15 cellular contexts compared by ENCODE assay signal in genomic region chr19:1395194-1396018, GRCh38. TPM values are rescaled to one million over a fixed set of nuclear protein-coding genes. Genes with fewer than 3 reads are reported as not detected.
DNase-seq lines count a peak whose midpoint lies in the region; ATAC-seq, FAIRE-seq and TF ChIP-seq lines count a peak whose summit lies in the region.
"Had no signal": no experiment of that assay in that cellular context is flagged by ENCODE, and none has a peak within 500 bp of the region (broad histone marks: within the 10 kb centered on the region; RNA-seq: fewer than 3 reads in every experiment).

No MANE protein-coding gene starts in this region.

- DNase-seq in DND-41 (no peak), SK-N-SH (peak; percentile 40), HepG2 (ENCODE audit: low spot score) (no peak), sigmoid colon (no peak)
- DNase-seq: glutamatergic neuron; naive thymus-derived CD8-positive, alpha-beta T cell; NCI-H1092 treated with DMSO at 0.1 percent for 48 hours; NCI-H446 treated with DMSO at 0.1 percent for 48 hours; OCI-M1; stimulated activated naive CD4-positive, alpha-beta T cell; T-cell had no signal

- in situ Hi-C loops in HepG2 (cut with HindIII; ENCODE audit: extremely low pct_ligation_motif_present, low pct_unique_long_range_greater_than_20kb): no loop called here

- H3K9ac ChIP-seq in DND-41 (ENCODE audit: low read depth, low read length) (no peak overlapping the region), SK-N-SH (no peak overlapping the region), HepG2 (ENCODE audit: insufficient read depth, low read depth, low read length) (no peak overlapping the region)

- peaks cover 4% of the 10 kb centered on the region for H3F3A ChIP-seq in SK-N-SH (replicated peaks; ENCODE audit: insufficient read depth)

- H3K79me2 ChIP-seq in DND-41 (ENCODE audit: insufficient read depth, low read length) (peaks cover 16% of the 10 kb centered on the region), SK-N-SH (ENCODE audit: insufficient read depth) (peaks cover 4% of the 10 kb centered on the region; the same call in 1 of the 2 replicates), HepG2 (ENCODE audit: insufficient read depth, low read length) (no peaks in the 10 kb centered on the region)

- no peak for FAIRE-seq in HepG2 (lab: Jason Lieb, UNC)

- BruUV-seq in HepG2 (replicated peaks; lab: Mats Ljungman, UMichigan): no TSS peak

- CTCF ChIA-PET in SK-N-SH (lab: Yijun Ruan, JAX) (interaction anchor here (1.2 kb wide), 1 partner anchor 116 kb away, joined by 3 read pairs; no protein-coding TSS in a partner anchor), HepG2 (lab: Yijun Ruan, JAX; ENCODE audit: low intra/inter-chr PET ratio, low total read pairs) (no interaction called here)

- TF ChIP-seq RAD21 in SK-N-SH (IDR thresholded peaks at IDR 0.05; ENCODE audit: low read length) (no peak), HepG2 (CRISPR knock-in tag; IDR thresholded peaks at IDR 0.05) (no peak)

- no peak for TF ChIP-seq EP300 in SK-N-SH (IDR thresholded peaks at IDR 0.05; ENCODE audit: borderline replicate concordance in 1 of 2, low read depth in 1 of 2, low read length in 1 of 2)
- no peak for TF ChIP-seq EP300 in HepG2 (IDR thresholded peaks at IDR 0.05; ENCODE audit: low read depth in 2 of 2, low read length in 2 of 2)
- no peak for TF ChIP-seq EP300 in HepG2 (CRISPR knock-in tag; IDR thresholded peaks at IDR 0.05; ENCODE audit: borderline replicate concordance)
- TF ChIP-seq EP300 in sigmoid colon (IDR thresholded peaks at IDR 0.05): no peak

- peak; percentile 5; the same call in 1 of the 3 replicates for ATAC-seq in DND-41 (ENCODE audit: insufficient read depth, low read depth)
- peak; percentile 0; the same call in 1 of the 3 replicates for ATAC-seq in HepG2
- ATAC-seq in HG02938 (IDR thresholded peaks at IDR 0.05; ENCODE audit: unreplicated experiment): no peak
- no peak for ATAC-seq in HG03521 (IDR thresholded peaks at IDR 0.05; ENCODE audit: unreplicated experiment)
- ATAC-seq: activated CD4-positive, CD25-positive, alpha-beta regulatory T cell treated with anti-CD3 and anti-CD28 coated beads, Interleukin-2, amount 50 U/mL, for 24 hours; naive thymus-derived CD8-positive, alpha-beta T cell had no signal

- H4K20me1 ChIP-seq in DND-41 (ENCODE audit: insufficient read depth, low read length) (peaks cover 25% of the 10 kb centered on the region), SK-N-SH (ENCODE audit: insufficient read depth) (no peaks in the 10 kb centered on the region), HepG2 (ENCODE audit: insufficient read depth, low read length) (no peaks in the 10 kb centered on the region)

- peaks cover 63% of the 10 kb centered on the region for H3K36me3 ChIP-seq in DND-41 (ENCODE audit: insufficient read depth, low read length)
- H3K36me3 ChIP-seq in SK-N-SH (replicated peaks in 1 of 2; ENCODE audit: control insufficient read depth in 1 of 2, insufficient read depth in 2 of 2, low read length in 1 of 2): peaks cover 0 to 13% of the 10 kb centered on the region in 2 experiments
- peaks cover 2 to 18% of the 10 kb centered on the region in 2 experiments; a peak in 3 of 5 replicates for H3K36me3 ChIP-seq in HepG2 (replicated peaks in 1 of 2; ENCODE audit: control insufficient read depth in 1 of 2, insufficient read depth in 2 of 2, low read length in 2 of 2)
- peaks cover 5 to 42% (median 34%) of the 10 kb centered on the region in 4 donors for H3K36me3 ChIP-seq in sigmoid colon

- peak in 1 of 2 experiments; percentile 76; a peak in 2 of 4 replicates for TF ChIP-seq POLR2A in HepG2 (IDR thresholded peaks at IDR 0.05; ENCODE audit: insufficient read depth in 1 of 2, low read depth in 2 of 2, low read length in 2 of 2)
- TF ChIP-seq POLR2A in sigmoid colon (IDR thresholded peaks at IDR 0.05): no peak

- intact Hi-C loops in HepG2 (cut with micrococcal nuclease; ENCODE audit: unreplicated experiment) (no loop called here), sigmoid colon (cut with DNase I) (no loop called here)

- H3K4me2 ChIP-seq in DND-41 (ENCODE audit: insufficient read depth, low read length) (no peak overlapping the region), SK-N-SH (no peak overlapping the region), HepG2 (ENCODE audit: low read depth, low read length) (no peak overlapping the region)

- no peaks in the 10 kb centered on the region for H3K9me3 ChIP-seq in DND-41 (ENCODE audit: insufficient read depth, low read length, severe bottlenecking)
- H3K9me3 ChIP-seq in SK-N-SH: no peaks in the 10 kb centered on the region
- H3K9me3 ChIP-seq in HepG2 (ENCODE audit: low read length): no peaks in the 10 kb centered on the region
- no peaks in the 10 kb centered on the region for H3K9me3 ChIP-seq in sigmoid colon

- POLR2A ChIA-PET in SK-N-SH (lab: Yijun Ruan, JAX): no interaction called here
- POLR2A ChIA-PET in HepG2 (lab: Yijun Ruan, JAX): no interaction called here

- H3K4me3 ChIP-seq in DND-41 (ENCODE audit: low read depth in 1 of 2, low read length in 2 of 2) (no peak overlapping the region), SK-N-SH (ENCODE audit: low read depth in 2 of 2, low read length in 1 of 2) (no peak overlapping the region), HepG2 (replicated peaks in 1 of 3; ENCODE audit: insufficient read depth in 1 of 3, low read depth in 2 of 3, low read length in 3 of 3) (no peak overlapping the region), sigmoid colon (no peak overlapping the region)

- WGBS in SK-N-SH (ENCODE audit: low lambda C conversion rate): 93% methylated on average over 12 of the region's 52 CpGs
- WGBS in HepG2 (ENCODE audit: low lambda C conversion rate): 92% methylated on average over 27 of the region's 52 CpGs
- 87 to 91% methylated on average over 52 of the region's 52 CpGs for WGBS in sigmoid colon, 2 donors

- H3K9me2 ChIP-seq in SK-N-SH: no peaks in the 10 kb centered on the region

- no peak overlapping the region for H2AFZ ChIP-seq in DND-41 (ENCODE audit: low read depth, low read length)
- no peak overlapping the region for H2AFZ ChIP-seq in SK-N-SH (ENCODE audit: low read depth)
- H2AFZ ChIP-seq in HepG2 (ENCODE audit: low read length): no peak overlapping the region

- TF ChIP-seq CTCF in DND-41 (IDR thresholded peaks at IDR 0.05; ENCODE audit: borderline replicate concordance, extremely low read depth, low read length, poor library complexity, severe bottlenecking) (no peak), SK-N-SH (IDR thresholded peaks at IDR 0.05) (no peak), HepG2 (CRISPR knock-in tag; IDR thresholded peaks at IDR 0.05) (no peak), sigmoid colon (IDR thresholded peaks at IDR 0.05) (no peak)

- H3K27ac ChIP-seq in DND-41 (ENCODE audit: low read length) (no peak overlapping the region), SK-N-SH (ENCODE audit: low read depth in 2 of 2, low read length in 1 of 2) (no peak overlapping the region), HepG2 (ENCODE audit: extremely low read length, insufficient read depth, low read length) (no peak overlapping the region), sigmoid colon (no peak overlapping the region)

- H3K4me1 ChIP-seq in DND-41 (ENCODE audit: insufficient read depth, low read length) (peaks cover 11% of the 10 kb centered on the region), SK-N-SH (ENCODE audit: control insufficient read depth in 1 of 2, insufficient read depth in 2 of 2, low read depth in 1 of 2, low read length in 1 of 2) (peaks cover 0 to 4% of the 10 kb centered on the region in 2 experiments; a peak in 1 of 4 replicates), HepG2 (ENCODE audit: insufficient read depth, low read length) (peaks cover 39% of the 10 kb centered on the region), sigmoid colon (peaks cover 0 to 22% (median 14%) of the 10 kb centered on the region in 4 donors)

- H3K27me3 ChIP-seq in DND-41 (ENCODE audit: insufficient read depth, low read length, poor library complexity) (no peaks in the 10 kb centered on the region), SK-N-SH (ENCODE audit: insufficient read depth) (no peaks in the 10 kb centered on the region), HepG2 (ENCODE audit: control insufficient read depth in 1 of 2, insufficient read depth in 2 of 2, low read length in 2 of 2) (no peaks in the 10 kb centered on the region), sigmoid colon (peaks cover 0 to 4% (median 0%) of the 10 kb centered on the region in 3 donors)

RNA-seq across cellular contexts. Expression of gene GAMT, which starts 5.9 kb away (rescaled TPM):
- polyA plus RNA-seq in SK-N-SH (2012; rRNA removed) (76.5 and 85.3 TPM in 2 replicates), HepG2 (2011; rRNA removed) (115 and 120 TPM in 2 replicates), sigmoid colon (1 to 10 TPM; 1.8 to 6.0 (median 5.7) TPM)
- 32.5 and 58.6 TPM in 2 replicates for polyA plus RNA-seq in SK-N-SH (2012; cell fraction: cytosol; rRNA removed)
- polyA plus RNA-seq in SK-N-SH (2012; cell fraction: nucleus; rRNA removed): 41.2 and 45.7 TPM in 2 replicates
- total RNA-seq in HepG2 (2016; rRNA removed; fragmentation: Illumina TruSeq; extraction: Trizol) (113 and 124 TPM in 2 replicates), sigmoid colon (10 to 100 TPM in 3 of 4 donors, 1 to 10 TPM in 1; 7.8 to 16.6 (median 11.5) TPM)
- total RNA-seq in HepG2 (2016; cell fraction: cytosol; rRNA removed; fragmentation: Illumina TruSeq; extraction: Trizol; ENCODE audit: low read depth): 167 and 206 TPM in 2 replicates
- total RNA-seq in HepG2 (2016; cell fraction: insoluble cytoplasmic fraction; rRNA removed; fragmentation: Illumina TruSeq; extraction: Trizol): 112 and 125 TPM in 2 replicates
- 130 and 170 TPM in 2 replicates for total RNA-seq in HepG2 (2016; cell fraction: membrane; rRNA removed; fragmentation: Illumina TruSeq; extraction: Trizol)
- total RNA-seq in HepG2 (2016; cell fraction: nucleus; rRNA removed; fragmentation: Illumina TruSeq; extraction: Trizol): 42.6 and 51.4 TPM in 2 replicates
- polyA plus RNA-seq in HepG2 (2011; cell fraction: cytosol; rRNA removed): 103 and 156 TPM in 2 replicates
- 88.3 and 90.1 TPM in 2 replicates for polyA plus RNA-seq in HepG2 (2011; cell fraction: nucleus; rRNA removed)
- polyA plus RNA-seq in HepG2 (2012): 74.3 and 76.0 TPM in 2 replicates
- polyA plus RNA-seq in HepG2 (2016; cell fraction: cytosol; fragmentation: Illumina TruSeq; extraction: Trizol; ENCODE audit: low read depth): 282 and 316 TPM in 2 replicates
- 152 and 183 TPM in 2 replicates for polyA plus RNA-seq in HepG2 (2016; cell fraction: insoluble cytoplasmic fraction; fragmentation: Illumina TruSeq; extraction: Trizol; ENCODE audit: low read depth)
- 195 and 222 TPM in 2 replicates for polyA plus RNA-seq in HepG2 (2016; cell fraction: membrane; fragmentation: Illumina TruSeq; extraction: Trizol; ENCODE audit: low read depth)
- polyA plus RNA-seq in HepG2 (2016; cell fraction: nucleus; fragmentation: Illumina TruSeq; extraction: Trizol; ENCODE audit: insufficient read depth, low read depth): 119 and 134 TPM in 2 replicates
- polyA minus RNA-seq in HepG2 (2011; rRNA and poly(A)+ RNA removed; ENCODE audit: low replicate concordance): 46.3 and 144 TPM in 2 replicates
- 48.8 and 63.0 TPM in 2 replicates for polyA minus RNA-seq in HepG2 (2011; cell fraction: cytosol; rRNA and poly(A)+ RNA removed)
- 20.3 and 21.1 TPM in 2 replicates for polyA minus RNA-seq in HepG2 (2011; cell fraction: nucleus; rRNA and poly(A)+ RNA removed)

RNA-seq across cellular contexts. Expression of gene NDUFS7, which starts 11.7 kb away (rescaled TPM):
- 52.5 and 66.4 TPM in 2 replicates for polyA plus RNA-seq in SK-N-SH (2012; rRNA removed)
- 22.6 and 43.2 TPM in 2 replicates for polyA plus RNA-seq in SK-N-SH (2012; cell fraction: cytosol; rRNA removed)
- polyA plus RNA-seq in SK-N-SH (2012; cell fraction: nucleus; rRNA removed): 49.8 and 83.8 TPM in 2 replicates
- total RNA-seq in HepG2 (2016; rRNA removed; fragmentation: Illumina TruSeq; extraction: Trizol): 41.9 and 66.9 TPM in 2 replicates
- 18.8 and 21.5 TPM in 2 replicates for total RNA-seq in HepG2 (2016; cell fraction: cytosol; rRNA removed; fragmentation: Illumina TruSeq; extraction: Trizol; ENCODE audit: low read depth)
- total RNA-seq in HepG2 (2016; cell fraction: insoluble cytoplasmic fraction; rRNA removed; fragmentation: Illumina TruSeq; extraction: Trizol): 44.6 and 65.2 TPM in 2 replicates
- total RNA-seq in HepG2 (2016; cell fraction: membrane; rRNA removed; fragmentation: Illumina TruSeq; extraction: Trizol): 20.5 and 26.2 TPM in 2 replicates
- total RNA-seq in HepG2 (2016; cell fraction: nucleus; rRNA removed; fragmentation: Illumina TruSeq; extraction: Trizol): 38.7 and 47.0 TPM in 2 replicates
- polyA plus RNA-seq in HepG2 (2011; rRNA removed): 34.3 and 39.2 TPM in 2 replicates
- polyA plus RNA-seq in HepG2 (2011; cell fraction: cytosol; rRNA removed): 40.7 and 105 TPM in 2 replicates
- polyA plus RNA-seq in HepG2 (2011; cell fraction: nucleus; rRNA removed): 81.3 and 103 TPM in 2 replicates
- polyA plus RNA-seq in HepG2 (2012): 23.8 and 33.4 TPM in 2 replicates
- 23.8 and 28.5 TPM in 2 replicates for polyA plus RNA-seq in HepG2 (2016; cell fraction: cytosol; fragmentation: Illumina TruSeq; extraction: Trizol; ENCODE audit: low read depth)
- 44.9 and 52.6 TPM in 2 replicates for polyA plus RNA-seq in HepG2 (2016; cell fraction: insoluble cytoplasmic fraction; fragmentation: Illumina TruSeq; extraction: Trizol; ENCODE audit: low read depth)
- polyA plus RNA-seq in HepG2 (2016; cell fraction: membrane; fragmentation: Illumina TruSeq; extraction: Trizol; ENCODE audit: low read depth): 17.9 and 21.2 TPM in 2 replicates
- polyA plus RNA-seq in HepG2 (2016; cell fraction: nucleus; fragmentation: Illumina TruSeq; extraction: Trizol; ENCODE audit: insufficient read depth, low read depth): 72.2 and 84.5 TPM in 2 replicates
- 40.5 and 74.3 TPM in 2 replicates for polyA minus RNA-seq in HepG2 (2011; rRNA and poly(A)+ RNA removed; ENCODE audit: low replicate concordance)
- 34.4 and 46.1 TPM in 2 replicates for polyA minus RNA-seq in HepG2 (2011; cell fraction: cytosol; rRNA and poly(A)+ RNA removed)
- polyA minus RNA-seq in HepG2 (2011; cell fraction: nucleus; rRNA and poly(A)+ RNA removed): 8.9 and 9.0 TPM in 2 replicates
- 100 to 1,000 TPM in 3 of 4 donors, 10 to 100 TPM in 1; 99.4 to 156 (median 128) TPM for total RNA-seq in sigmoid colon
- 100 to 1,000 TPM; 182 to 262 (median 192) TPM for polyA plus RNA-seq in sigmoid colon

RNA-seq across cellular contexts. Expression of gene DAZAP1, which starts 12.0 kb away (rescaled TPM):
- polyA plus RNA-seq in SK-N-SH (2012; rRNA removed) (43.8 and 54.3 TPM in 2 replicates), HepG2 (2011; rRNA removed) (58.7 and 63.3 TPM in 2 replicates), sigmoid colon (100 to 1,000 TPM in 1 of 3 donors, 10 to 100 TPM in 2; 51.1 to 132 (median 51.6) TPM)
- polyA plus RNA-seq in SK-N-SH (2012; cell fraction: cytosol; rRNA removed): 41.8 and 45.0 TPM in 2 replicates
- polyA plus RNA-seq in SK-N-SH (2012; cell fraction: nucleus; rRNA removed): 102 and 111 TPM in 2 replicates
- total RNA-seq in HepG2 (2016; rRNA removed; fragmentation: Illumina TruSeq; extraction: Trizol) (50.5 and 79.2 TPM in 2 replicates), sigmoid colon (10 to 100 TPM; 28.2 to 54.4 (median 42.2) TPM)
- total RNA-seq in HepG2 (2016; cell fraction: cytosol; rRNA removed; fragmentation: Illumina TruSeq; extraction: Trizol; ENCODE audit: low read depth): 72.9 and 77.7 TPM in 2 replicates
- total RNA-seq in HepG2 (2016; cell fraction: insoluble cytoplasmic fraction; rRNA removed; fragmentation: Illumina TruSeq; extraction: Trizol): 43.4 and 84.1 TPM in 2 replicates
- 104 and 106 TPM in 2 replicates for total RNA-seq in HepG2 (2016; cell fraction: membrane; rRNA removed; fragmentation: Illumina TruSeq; extraction: Trizol)
- total RNA-seq in HepG2 (2016; cell fraction: nucleus; rRNA removed; fragmentation: Illumina TruSeq; extraction: Trizol): 38.3 and 43.3 TPM in 2 replicates
- polyA plus RNA-seq in HepG2 (2011; cell fraction: cytosol; rRNA removed): 37.8 and 48.2 TPM in 2 replicates
- 99.5 and 105 TPM in 2 replicates for polyA plus RNA-seq in HepG2 (2011; cell fraction: nucleus; rRNA removed)
- polyA plus RNA-seq in HepG2 (2012): 48.3 and 71.8 TPM in 2 replicates
- polyA plus RNA-seq in HepG2 (2016; cell fraction: cytosol; fragmentation: Illumina TruSeq; extraction: Trizol; ENCODE audit: low read depth): 108 and 114 TPM in 2 replicates
- 86.3 and 104 TPM in 2 replicates for polyA plus RNA-seq in HepG2 (2016; cell fraction: insoluble cytoplasmic fraction; fragmentation: Illumina TruSeq; extraction: Trizol; ENCODE audit: low read depth)
- polyA plus RNA-seq in HepG2 (2016; cell fraction: membrane; fragmentation: Illumina TruSeq; extraction: Trizol; ENCODE audit: low read depth): 117 and 124 TPM in 2 replicates
- polyA plus RNA-seq in HepG2 (2016; cell fraction: nucleus; fragmentation: Illumina TruSeq; extraction: Trizol; ENCODE audit: insufficient read depth, low read depth): 140 and 145 TPM in 2 replicates
- 26.8 and 58.6 TPM in 2 replicates for polyA minus RNA-seq in HepG2 (2011; rRNA and poly(A)+ RNA removed; ENCODE audit: low replicate concordance)
- 32.1 and 33.1 TPM in 2 replicates for polyA minus RNA-seq in HepG2 (2011; cell fraction: cytosol; rRNA and poly(A)+ RNA removed)
- polyA minus RNA-seq in HepG2 (2011; cell fraction: nucleus; rRNA and poly(A)+ RNA removed): 35.5 and 41.4 TPM in 2 replicates

RNA-seq across cellular contexts. Expression of gene RPS15, which starts 42.8 kb away (rescaled TPM):
- 2,836 and 3,749 TPM in 2 replicates for polyA plus RNA-seq in SK-N-SH (2012; rRNA removed)
- polyA plus RNA-seq in SK-N-SH (2012; cell fraction: cytosol; rRNA removed): 2,019 and 3,381 TPM in 2 replicates
- polyA plus RNA-seq in SK-N-SH (2012; cell fraction: nucleus; rRNA removed): 943 and 2,115 TPM in 2 replicates
- total RNA-seq in HepG2 (2016; rRNA removed; fragmentation: Illumina TruSeq; extraction: Trizol): 695 and 780 TPM in 2 replicates
- total RNA-seq in HepG2 (2016; cell fraction: cytosol; rRNA removed; fragmentation: Illumina TruSeq; extraction: Trizol; ENCODE audit: low read depth): 693 and 734 TPM in 2 replicates
- 654 and 886 TPM in 2 replicates for total RNA-seq in HepG2 (2016; cell fraction: insoluble cytoplasmic fraction; rRNA removed; fragmentation: Illumina TruSeq; extraction: Trizol)
- total RNA-seq in HepG2 (2016; cell fraction: membrane; rRNA removed; fragmentation: Illumina TruSeq; extraction: Trizol): 967 and 1,125 TPM in 2 replicates
- total RNA-seq in HepG2 (2016; cell fraction: nucleus; rRNA removed; fragmentation: Illumina TruSeq; extraction: Trizol): 240 and 299 TPM in 2 replicates
- 1,411 and 1,504 TPM in 2 replicates for polyA plus RNA-seq in HepG2 (2011; rRNA removed)
- polyA plus RNA-seq in HepG2 (2011; cell fraction: cytosol; rRNA removed): 2,214 and 3,196 TPM in 2 replicates
- 923 and 1,023 TPM in 2 replicates for polyA plus RNA-seq in HepG2 (2011; cell fraction: nucleus; rRNA removed)
- 1,504 and 2,202 TPM in 2 replicates for polyA plus RNA-seq in HepG2 (2012)
- 1,868 and 2,054 TPM in 2 replicates for polyA plus RNA-seq in HepG2 (2016; cell fraction: cytosol; fragmentation: Illumina TruSeq; extraction: Trizol; ENCODE audit: low read depth)
- polyA plus RNA-seq in HepG2 (2016; cell fraction: insoluble cytoplasmic fraction; fragmentation: Illumina TruSeq; extraction: Trizol; ENCODE audit: low read depth): 1,628 and 1,692 TPM in 2 replicates
- polyA plus RNA-seq in HepG2 (2016; cell fraction: membrane; fragmentation: Illumina TruSeq; extraction: Trizol; ENCODE audit: low read depth): 2,328 and 2,419 TPM in 2 replicates
- polyA plus RNA-seq in HepG2 (2016; cell fraction: nucleus; fragmentation: Illumina TruSeq; extraction: Trizol; ENCODE audit: insufficient read depth, low read depth): 895 and 898 TPM in 2 replicates
- polyA minus RNA-seq in HepG2 (2011; rRNA and poly(A)+ RNA removed; ENCODE audit: low replicate concordance): 538 and 916 TPM in 2 replicates
- 647 and 682 TPM in 2 replicates for polyA minus RNA-seq in HepG2 (2011; cell fraction: cytosol; rRNA and poly(A)+ RNA removed)
- 109 and 140 TPM in 2 replicates for polyA minus RNA-seq in HepG2 (2011; cell fraction: nucleus; rRNA and poly(A)+ RNA removed)
- 1,000 to 10,000 TPM; 3,601 to 5,641 (median 3,840) TPM for total RNA-seq in sigmoid colon
- 1,000 to 10,000 TPM; 2,516 to 4,453 (median 3,359) TPM for polyA plus RNA-seq in sigmoid colon

RNA-seq across cellular contexts. Expression of gene APC2, which starts 54.5 kb away (rescaled TPM):
- polyA plus RNA-seq in SK-N-SH (2012; rRNA removed): 1.3 and 1.8 TPM in 2 replicates
- polyA plus RNA-seq in SK-N-SH (2012; cell fraction: cytosol; rRNA removed): 0.59 and 1.3 TPM in 2 replicates
- polyA plus RNA-seq in SK-N-SH (2012; cell fraction: nucleus; rRNA removed): 4.1 and 5.2 TPM in 2 replicates
- 0.22 TPM in 1 of 2 replicates, not detected in the other for total RNA-seq in HepG2 (2016; rRNA removed; fragmentation: Illumina TruSeq; extraction: Trizol)
- under 0.01 TPM in 1 of 2 replicates, not detected in the other for total RNA-seq in HepG2 (2016; cell fraction: cytosol; rRNA removed; fragmentation: Illumina TruSeq; extraction: Trizol; ENCODE audit: low read depth)
- total RNA-seq in HepG2 (2016; cell fraction: insoluble cytoplasmic fraction; rRNA removed; fragmentation: Illumina TruSeq; extraction: Trizol): 0.02 and 0.27 TPM in 2 replicates
- total RNA-seq in HepG2 (2016; cell fraction: membrane; rRNA removed; fragmentation: Illumina TruSeq; extraction: Trizol): 0.24 TPM in 1 of 2 replicates, not detected in the other
- total RNA-seq in HepG2 (2016; cell fraction: nucleus; rRNA removed; fragmentation: Illumina TruSeq; extraction: Trizol): 0.25 and 0.28 TPM in 2 replicates
- polyA plus RNA-seq in HepG2 (2011; rRNA removed): 0.08 and 0.16 TPM in 2 replicates
- polyA plus RNA-seq in HepG2 (2011; cell fraction: cytosol; rRNA removed): 0.04 and 0.07 TPM in 2 replicates
- polyA plus RNA-seq in HepG2 (2011; cell fraction: nucleus; rRNA removed): 0.37 and 0.61 TPM in 2 replicates
- 0.11 and 0.28 TPM in 2 replicates for polyA plus RNA-seq in HepG2 (2012)
- polyA plus RNA-seq in HepG2 (2016; cell fraction: cytosol; fragmentation: Illumina TruSeq; extraction: Trizol; ENCODE audit: low read depth): not detected in 2 replicates
- not detected in 2 replicates for polyA plus RNA-seq in HepG2 (2016; cell fraction: insoluble cytoplasmic fraction; fragmentation: Illumina TruSeq; extraction: Trizol; ENCODE audit: low read depth)
- not detected in 2 replicates for polyA plus RNA-seq in HepG2 (2016; cell fraction: membrane; fragmentation: Illumina TruSeq; extraction: Trizol; ENCODE audit: low read depth)
- polyA plus RNA-seq in HepG2 (2016; cell fraction: nucleus; fragmentation: Illumina TruSeq; extraction: Trizol; ENCODE audit: insufficient read depth, low read depth): 0.18 and 0.40 TPM in 2 replicates
- 0.40 and 0.77 TPM in 2 replicates for polyA minus RNA-seq in HepG2 (2011; rRNA and poly(A)+ RNA removed; ENCODE audit: low replicate concordance)
- polyA minus RNA-seq in HepG2 (2011; cell fraction: cytosol; rRNA and poly(A)+ RNA removed): 0.35 and 0.49 TPM in 2 replicates
- 0.52 and 0.75 TPM in 2 replicates for polyA minus RNA-seq in HepG2 (2011; cell fraction: nucleus; rRNA and poly(A)+ RNA removed)
- total RNA-seq in sigmoid colon: 1 to 10 TPM in 2 of 4 donors, under 1 TPM in 2; under 0.01 to 2.0 (median 0.91) TPM
- 1 to 10 TPM in 1 of 3 donors, not detected in 2; 1.2 TPM for polyA plus RNA-seq in sigmoid colon
- total RNA-seq: kidney epithelial cell had no signal
- polyA plus RNA-seq: naive thymus-derived CD8-positive, alpha-beta T cell had no signal

Comparison
In these comparisons a context has a peak if more than half of its experiments do, and no peak if none do; other contexts are left out.
1. ATAC-seq: peak in DND-41 (single experiment) and HepG2 (single experiment); none in HG02938 (single experiment) and HG03521 (single experiment).
2. RNA of gene GAMT, which starts 5.9 kb away (polyA plus RNA-seq): 74.3 to 316 TPM in HepG2 and 32.5 to 85.3 TPM in SK-N-SH; 1.8 to 6.0 TPM in sigmoid colon; every median in the first group is over 4 times any median in the second.